In the genomic region with DNA sequence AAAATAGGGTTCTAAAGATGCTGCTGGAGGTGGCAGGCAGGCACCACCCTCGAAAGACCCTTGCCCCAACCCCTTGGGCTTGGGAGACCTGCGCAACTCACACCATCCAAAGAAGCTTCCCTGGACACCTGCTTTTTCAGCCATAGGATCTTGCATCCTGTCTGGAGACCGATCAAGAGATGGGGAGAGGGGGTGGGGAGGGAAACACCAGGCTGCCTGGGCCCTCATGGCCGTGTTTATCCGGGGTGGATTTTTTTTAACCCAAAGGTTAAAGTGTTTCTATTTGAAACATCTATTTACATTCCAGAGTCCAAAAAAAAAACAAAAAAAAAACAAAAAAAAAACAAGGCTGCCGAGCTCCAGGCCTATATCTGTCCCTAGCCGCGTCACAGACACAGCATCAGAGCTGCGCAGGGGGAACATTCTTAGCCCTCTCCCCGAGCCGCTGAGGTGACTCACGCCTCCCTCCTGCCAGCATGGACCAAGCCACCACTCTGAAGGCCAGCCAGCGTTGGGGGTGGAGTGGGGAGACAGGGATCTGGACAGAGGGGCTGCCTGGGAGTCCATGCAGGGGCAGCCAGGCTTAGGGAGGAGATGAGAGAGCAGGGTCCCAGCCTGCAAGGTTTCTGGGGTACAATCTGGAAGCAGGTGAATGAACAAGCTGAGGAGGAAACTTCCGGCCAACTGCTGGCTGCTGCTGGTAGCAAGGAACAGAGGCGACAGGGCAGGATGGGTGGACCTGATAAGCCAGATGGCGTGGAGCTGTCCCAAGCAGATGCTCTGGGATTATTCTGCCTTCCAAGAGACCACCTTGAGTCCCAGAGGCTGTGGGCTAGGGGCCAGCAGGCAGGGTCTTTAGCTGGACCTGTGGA, we compare ENCODE assay signal across 9 cellular contexts. TPM values are rescaled to one million over a fixed set of nuclear protein-coding genes. Genes with fewer than 3 reads are reported as not detected.
DNase-seq lines count a peak whose midpoint lies in the region; ATAC-seq and TF ChIP-seq lines count a peak whose summit lies in the region.
"Had no signal": no experiment of that assay in that cellular context is flagged by ENCODE, and none has a peak within 500 bp of the region (broad histone marks: within the 10 kb centered on the region; RNA-seq: fewer than 3 reads in every experiment).

No MANE protein-coding gene starts in this region.

- no peak for ATAC-seq in CD4-positive, alpha-beta T cell (ENCODE audit: poor library complexity)
- ATAC-seq in T-cell (replicated peaks in 1 of 4), result no peak
- ATAC-seq in naive thymus-derived CD8-positive, alpha-beta T cell, result no peak

- H3K36me3 Mint-ChIP-seq in CD4-positive, alpha-beta T cell (ENCODE audit: low read depth), result peaks cover 9% of the 10 kb centered on the region
- H3K36me3 Mint-ChIP-seq in Calu3 (ENCODE audit: insufficient read depth, unreplicated experiment) (peaks cover 10% of the 10 kb centered on the region), T-cell (peaks cover 7% of the 10 kb centered on the region)
- H3K36me3 Mint-ChIP-seq in naive thymus-derived CD8-positive, alpha-beta T cell, result peaks cover 0 to 21% (median 0%) of the 10 kb centered on the region in 3 donors

- H3K9me3 Mint-ChIP-seq in CD4-positive, alpha-beta T cell, result no peaks in the 10 kb centered on the region
- no peaks in the 10 kb centered on the region for H3K9me3 Mint-ChIP-seq in Calu3 (ENCODE audit: low read depth, unreplicated experiment)
- no peaks in the 10 kb centered on the region for H3K9me3 Mint-ChIP-seq in T-cell
- no peaks in the 10 kb centered on the region for H3K9me3 Mint-ChIP-seq in naive thymus-derived CD8-positive, alpha-beta T cell

- no peak overlapping the region for H3K27ac Mint-ChIP-seq in CD4-positive, alpha-beta T cell
- H3K27ac Mint-ChIP-seq in Calu3 (ENCODE audit: unreplicated experiment), result no peak overlapping the region
- no peak overlapping the region for H3K27ac Mint-ChIP-seq in T-cell
- H3K27ac Mint-ChIP-seq in naive thymus-derived CD8-positive, alpha-beta T cell, result peak overlapping the region in 1 of 10 donors; percentile 21

- no peaks in the 10 kb centered on the region for H3K27me3 Mint-ChIP-seq in CD4-positive, alpha-beta T cell
- H3K27me3 Mint-ChIP-seq in Calu3 (ENCODE audit: unreplicated experiment), result no peaks in the 10 kb centered on the region
- no peaks in the 10 kb centered on the region for H3K27me3 Mint-ChIP-seq in T-cell
- H3K27me3 Mint-ChIP-seq in naive thymus-derived CD8-positive, alpha-beta T cell, result no peaks in the 10 kb centered on the region

- no peaks in the 10 kb centered on the region for H3K27me3 ChIP-seq in CD4-positive, alpha-beta T cell (ENCODE audit: control insufficient read depth, insufficient read depth, low read length)

- no peak overlapping the region for H3K4me3 Mint-ChIP-seq in CD4-positive, alpha-beta T cell
- H3K4me3 Mint-ChIP-seq in Calu3 (ENCODE audit: low read depth, unreplicated experiment) (no peak overlapping the region), T-cell (no peak overlapping the region)
- H3K4me3 Mint-ChIP-seq in naive thymus-derived CD8-positive, alpha-beta T cell, result no peak overlapping the region

- POLR2A ChIA-PET in AG04449 (lab: Yijun Ruan, JAX) (interaction anchor here (0.5 to 1.4 kb wide), 10 partner anchors 13 to 1087 kb away, joined by 3 to 6 read pairs (median 3); partner anchors contain the start of genes G6PC3, HDAC5 and VAT1), T-cell (lab: Charles Lee) (interaction anchor here in 1 of 2 donors (1.4 kb wide), 1 partner anchor 9 kb away, joined by 8 read pairs; no protein-coding TSS in a partner anchor)
- POLR2A ChIA-PET in CD4-positive, alpha-beta T cell (lab: Charles Lee), result interaction anchor here (0.8 to 3.4 kb wide), 2 partner anchors 14 to 15 kb away, joined by 3 to 23 read pairs; partner anchors contain the start of gene HDAC5
- POLR2A ChIA-PET in naive thymus-derived CD8-positive, alpha-beta T cell (lab: Charles Lee), result no interaction called here

- no peak for TF ChIP-seq CTCF in AG04449 (IDR thresholded peaks at IDR 0.05; ENCODE audit: insufficient read depth, low read length, missing control alignments)
- TF ChIP-seq CTCF in CD4-positive, alpha-beta T cell (IDR thresholded peaks at IDR 0.05), result no peak
- no peak for TF ChIP-seq CTCF in Calu3 (IDR thresholded peaks at IDR 0.05; ENCODE audit: unreplicated experiment)

- H3K9me3 ChIP-seq in CD4-positive, alpha-beta T cell (ENCODE audit: control insufficient read depth, low read length), result no peaks in the 10 kb centered on the region

- no TSS peak for BruUV-seq in Calu3 (replicated peaks; lab: Mats Ljungman, UMichigan)

- intact Hi-C loops in CD4-positive, alpha-beta T cell (cut with DNase I, micrococcal nuclease), result no loop called here
- intact Hi-C loops in Calu3 (cut with micrococcal nuclease; ENCODE audit: unreplicated experiment), result no loop called here

- CTCF ChIA-PET in AG04449 (lab: Yijun Ruan, JAX), result interaction anchor here (0.8 to 8.0 kb wide), 7 partner anchors 10 to 60 kb away, joined by 3 to 66 read pairs (median 4); partner anchors contain the start of gene HDAC5
- CTCF ChIA-PET in CD4-positive, alpha-beta T cell (lab: Charles Lee), result interaction anchor here (0.7 to 1.2 kb wide), 2 partner anchors 13 to 200 kb away, joined by 3 read pairs; partner anchors contain the start of gene RUNDC3A
- CTCF ChIA-PET in Calu3 (lab: Charles Lee), result no interaction called here
- CTCF ChIA-PET in T-cell (lab: Charles Lee), result interaction anchor here in 1 of 2 donors (0.6 kb wide), 1 partner anchor 191 kb away, joined by 3 read pairs; no protein-coding TSS in a partner anchor

- no peak overlapping the region for H3K27ac ChIP-seq in CD4-positive, alpha-beta T cell (ENCODE audit: low read depth, low read length)

- DNase-seq in AG04449 (ENCODE audit: low read depth, low spot score), result peak; percentile 88
- peak; percentile 89 for DNase-seq in NCI-H82 (lab: John Stamatoyannopoulos, UW)
- peak; percentile 48 for DNase-seq in epidermal melanocyte (ENCODE audit: insufficient read length, low spot score)
- peak; percentile 93 for DNase-seq in myocyte (ENCODE audit: low read depth)
- no peak for DNase-seq in CD4-positive, alpha-beta T cell
- no peak for DNase-seq in Calu3
- DNase-seq in T-cell, result no peak
- no peak for DNase-seq in naive thymus-derived CD8-positive, alpha-beta T cell
- DNase-seq: activated T-cell treated with anti-CD3 and anti-CD28 coated beads, Interleukin-2, amount 50 U/mL, for 48 hours had no signal

- H3K4me1 Mint-ChIP-seq in CD4-positive, alpha-beta T cell (ENCODE audit: low read depth), result peaks cover 28% of the 10 kb centered on the region
- H3K4me1 Mint-ChIP-seq in Calu3 (ENCODE audit: low read depth, unreplicated experiment) (no peaks in the 10 kb centered on the region), T-cell (peaks cover 24 to 34% (median 31%) of the 10 kb centered on the region in 3 donors)
- H3K4me1 Mint-ChIP-seq in naive thymus-derived CD8-positive, alpha-beta T cell, result peaks cover 28 to 43% (median 38%) of the 10 kb centered on the region in 4 donors

- H3K4me3 ChIP-seq in AG04449 (ENCODE audit: low read depth, low read length), result peak overlapping the region; percentile 67

RNA-seq across cellular contexts. Expression of gene HDAC5, which starts 14.8 kb away (rescaled TPM):
- 646 and 649 TPM in 2 replicates for total RNA-seq in myocyte
- 153 TPM for polyA plus RNA-seq in myocyte (2012)
- total RNA-seq in CD4-positive, alpha-beta T cell, result 10 to 100 TPM; 92.0 to 92.5 TPM
- total RNA-seq in Calu3 (2022), result 22.4 and 22.8 TPM in 2 replicates
- 10 to 100 TPM; 68.6 to 81.4 (median 72.8) TPM for total RNA-seq in T-cell
- 10 to 100 TPM; 71.1 to 73.8 TPM for total RNA-seq in naive thymus-derived CD8-positive, alpha-beta T cell
- 10 to 100 TPM; 25.3 to 41.8 (median 27.2) TPM for polyA plus RNA-seq in naive thymus-derived CD8-positive, alpha-beta T cell

RNA-seq across cellular contexts. Expression of gene HROB, which starts 33.1 kb away (rescaled TPM):
- 0.45 and 1.4 TPM in 2 replicates for total RNA-seq in myocyte
- polyA plus RNA-seq in myocyte (2012), result 0.81 TPM
- total RNA-seq in CD4-positive, alpha-beta T cell, result 1 to 10 TPM; 1.6 TPM
- total RNA-seq in Calu3 (2022), result 24.4 and 24.8 TPM in 2 replicates
- 1 to 10 TPM in 4 of 5 donors, under 1 TPM in 1; 0.73 to 3.4 (median 1.1) TPM for total RNA-seq in T-cell
- total RNA-seq in naive thymus-derived CD8-positive, alpha-beta T cell, result 1 to 10 TPM in 1 of 2 experiments, under 1 TPM in 1; 0.88 to 1.2 TPM
- polyA plus RNA-seq in naive thymus-derived CD8-positive, alpha-beta T cell, result under 1 TPM in 2 of 3 donors, not detected in 1; 0.08 to 0.24 TPM

RNA-seq across cellular contexts. Expression of gene G6PC3, which starts 38.1 kb away (rescaled TPM):
- total RNA-seq in myocyte (39.5 and 44.6 TPM in 2 replicates), Calu3 (2022) (99.6 and 103 TPM in 2 replicates), T-cell (10 to 100 TPM in 4 of 5 donors, 1 to 10 TPM in 1; 9.4 to 19.0 (median 16.2) TPM)
- 98.6 TPM for polyA plus RNA-seq in myocyte (2012)
- total RNA-seq in CD4-positive, alpha-beta T cell, result 1 to 10 TPM; 5.6 to 5.8 TPM
- total RNA-seq in naive thymus-derived CD8-positive, alpha-beta T cell, result 10 to 100 TPM; 15.0 to 19.1 TPM
- polyA plus RNA-seq in naive thymus-derived CD8-positive, alpha-beta T cell, result 10 to 100 TPM; 25.5 to 31.3 (median 26.6) TPM

RNA-seq across cellular contexts. Expression of gene LSM12, which starts 42.2 kb away (rescaled TPM):
- 34.1 and 40.2 TPM in 2 replicates for total RNA-seq in myocyte
- 34.9 TPM for polyA plus RNA-seq in myocyte (2012)
- 10 to 100 TPM; 34.6 to 36.1 TPM for total RNA-seq in CD4-positive, alpha-beta T cell
- total RNA-seq in Calu3 (2022), result 79.5 and 90.6 TPM in 2 replicates
- total RNA-seq in T-cell, result 10 to 100 TPM; 29.4 to 39.0 (median 37.1) TPM
- 10 to 100 TPM; 33.3 to 36.0 TPM for total RNA-seq in naive thymus-derived CD8-positive, alpha-beta T cell
- polyA plus RNA-seq in naive thymus-derived CD8-positive, alpha-beta T cell, result 10 to 100 TPM; 63.4 to 82.6 (median 66.7) TPM

Comparison
In these comparisons a context has a peak if more than half of its experiments do, and no peak if none do; other contexts are left out.
1. DNase-seq: peak in AG04449 (single experiment), NCI-H82 (single experiment), epidermal melanocyte (single experiment) and myocyte (single experiment); none in CD4-positive, alpha-beta T cell (0 of 10), Calu3 (single experiment), T-cell (0 of 34) and naive thymus-derived CD8-positive, alpha-beta T cell (0 of 10).